11 cellular contexts compared by ENCODE assay signal in genomic region chr22:24996420-24996952, GRCh38. TPM values are rescaled to one million over a fixed set of nuclear protein-coding genes. Genes with fewer than 3 reads are reported as not detected.
DNase-seq lines count a peak whose midpoint lies in the region; ATAC-seq, FAIRE-seq and TF ChIP-seq lines count a peak whose summit lies in the region.
"Had no signal": no experiment of that assay in that cellular context is flagged by ENCODE, and none has a peak within 500 bp of the region (broad histone marks: within the 10 kb centered on the region; RNA-seq: fewer than 3 reads in every experiment).

No MANE protein-coding gene starts in this region.

- CTCF ChIA-PET in activated CD8-positive, alpha-beta T cell treated with anti-CD3 and anti-CD28 coated beads for 36 hours (lab: Charles Lee) = interaction anchor here (0.7 to 1.2 kb wide), 2 partner anchors 52 to 53 kb away, joined by 3 to 4 read pairs; no protein-coding TSS in a partner anchor

- peak overlapping the region; percentile 63 for H3K4me2 ChIP-seq in hepatocyte

- TF ChIP-seq POLR2A in upper lobe of left lung (IDR thresholded peaks at IDR 0.05) = no peak

- no peaks in the 10 kb centered on the region for H3K9me3 ChIP-seq in hepatocyte (ENCODE audit: low read depth)
- no peaks in the 10 kb centered on the region for H3K9me3 ChIP-seq in upper lobe of left lung
- no peaks in the 10 kb centered on the region for H3K9me3 ChIP-seq in kidney (ENCODE audit: control insufficient read depth in 1 of 2, low read length in 2 of 2)

- H2AFZ ChIP-seq in hepatocyte = peak overlapping the region; percentile 10

- 11% methylated on average over 5 of the region's 5 CpGs for WGBS in hepatocyte (ENCODE audit: low lambda C conversion rate, missing lambda C conversion rate)
- WGBS in upper lobe of left lung, 2 donors = 35 to 55% methylated on average over 3 to 5 of the region's 5 CpGs

- H3K27me3 ChIP-seq in hepatocyte (no peaks in the 10 kb centered on the region), upper lobe of left lung (no peaks in the 10 kb centered on the region)

- TF ChIP-seq CTCF in hepatocyte (IDR thresholded peaks at IDR 0.05; ENCODE audit: poor library complexity) (no peak), upper lobe of left lung (IDR thresholded peaks at IDR 0.05) (no peak), kidney (IDR thresholded peaks at IDR 0.05; ENCODE audit: borderline replicate concordance, extremely low read depth, insufficient read depth) (no peak)
- TF ChIP-seq CTCF in activated CD8-positive, alpha-beta T cell treated with anti-CD3 and anti-CD28 coated beads for 36 hours (IDR thresholded peaks at IDR 0.05) = no peak

- peak; percentile 48 to 55 for ATAC-seq in upper lobe of left lung (ENCODE audit: low FRiP score in 2 of 2)
- no peak for ATAC-seq in activated CD8-positive, alpha-beta T cell treated with anti-CD3 and anti-CD28 coated beads for 36 hours

- peaks cover 15% of the 10 kb centered on the region for H3K4me1 ChIP-seq in hepatocyte (ENCODE audit: insufficient read depth)
- peaks cover 10 to 25% (median 13%) of the 10 kb centered on the region in 4 donors for H3K4me1 ChIP-seq in upper lobe of left lung
- H3K4me1 ChIP-seq in kidney (ENCODE audit: control insufficient read depth in 1 of 2, insufficient read depth in 1 of 2, low read depth in 1 of 2, low read length in 2 of 2) = peaks cover 0 to 3% of the 10 kb centered on the region in 2 donors

- no peak overlapping the region for H3K9ac ChIP-seq in kidney (ENCODE audit: low read length in 2 of 2)

- TF ChIP-seq EP300 in upper lobe of left lung (IDR thresholded peaks at IDR 0.05) = peak in 1 of 4 donors; percentile 28

- intact Hi-C loops in kidney (cut with DNase I) = no loop called here
- intact Hi-C loops in activated CD8-positive, alpha-beta T cell treated with anti-CD3 and anti-CD28 coated beads for 36 hours (cut with micrococcal nuclease) = no loop called here

- peaks cover 43% of the 10 kb centered on the region for H3K79me2 ChIP-seq in hepatocyte

- H3K27me3 Mint-ChIP-seq in activated CD8-positive, alpha-beta T cell treated with anti-CD3 and anti-CD28 coated beads for 36 hours = peaks cover 6% of the 10 kb centered on the region

- H3K4me3 ChIP-seq in hepatocyte (no peak overlapping the region), upper lobe of left lung (no peak overlapping the region), kidney (ENCODE audit: low read length in 2 of 2) (no peak overlapping the region)

- H3K4me1 Mint-ChIP-seq in activated CD8-positive, alpha-beta T cell treated with anti-CD3 and anti-CD28 coated beads for 36 hours (ENCODE audit: low read depth) = peaks cover 9% of the 10 kb centered on the region
- H3K4me1 Mint-ChIP-seq: activated B cell treated with CpG ODN at 0.5 μM for 24 hours had no signal

- no peaks in the 10 kb centered on the region for H3K9me3 Mint-ChIP-seq in activated CD8-positive, alpha-beta T cell treated with anti-CD3 and anti-CD28 coated beads for 36 hours
- H3K9me3 Mint-ChIP-seq: activated B cell treated with CpG ODN at 0.5 μM for 24 hours had no signal

- H3K4me3 Mint-ChIP-seq in activated CD8-positive, alpha-beta T cell treated with anti-CD3 and anti-CD28 coated beads for 36 hours = no peak overlapping the region
- H3K4me3 Mint-ChIP-seq: activated B cell treated with CpG ODN at 0.5 μM for 24 hours had no signal

- H3K36me3 ChIP-seq in hepatocyte (replicated peaks; ENCODE audit: insufficient read depth, low read depth) = no peaks in the 10 kb centered on the region
- no peaks in the 10 kb centered on the region for H3K36me3 ChIP-seq in upper lobe of left lung
- no peaks in the 10 kb centered on the region for H3K36me3 ChIP-seq in kidney (ENCODE audit: control insufficient read depth in 1 of 2, insufficient read depth in 2 of 2, low read length in 2 of 2)

- H3K36me3 Mint-ChIP-seq in activated CD8-positive, alpha-beta T cell treated with anti-CD3 and anti-CD28 coated beads for 36 hours (ENCODE audit: low read depth) = no peaks in the 10 kb centered on the region

- peaks cover 9% of the 10 kb centered on the region for H4K20me1 ChIP-seq in hepatocyte (ENCODE audit: insufficient read depth, poor library complexity, severe bottlenecking)

- FAIRE-seq in kidney (lab: Jason Lieb, UNC) = no peak

- H3K9me2 ChIP-seq in hepatocyte (replicated peaks; ENCODE audit: insufficient read depth) = no peaks in the 10 kb centered on the region

- POLR2A ChIA-PET in activated CD8-positive, alpha-beta T cell treated with anti-CD3 and anti-CD28 coated beads for 36 hours (lab: Charles Lee) = no interaction called here

- no peak overlapping the region for H3K27ac Mint-ChIP-seq in activated CD8-positive, alpha-beta T cell treated with anti-CD3 and anti-CD28 coated beads for 36 hours
- H3K27ac Mint-ChIP-seq: activated B cell treated with CpG ODN at 0.5 μM for 24 hours had no signal

- peak overlapping the region; percentile 51 for H3K27ac ChIP-seq in hepatocyte
- peak overlapping the region; percentile 50 to 80 (median 66) for H3K27ac ChIP-seq in upper lobe of left lung
- H3K27ac ChIP-seq in kidney (ENCODE audit: low read depth in 2 of 2, low read length in 2 of 2) = peak overlapping the region in 1 of 2 donors; percentile 72

- DNase-seq in SHP77 (lab: John Stamatoyannopoulos, UW) (peak; percentile 45 to 50), SHP77 treated with DMSO at 0.1 percent for 48 hours (lab: John Stamatoyannopoulos, UW) (no peak), SW 1271 (lab: John Stamatoyannopoulos, UW) (peak; percentile 28 to 81), hepatocyte (ENCODE audit: low spot score) (peak; percentile 53), upper lobe of left lung (no peak), DMS114 treated with DMSO at 0.1 percent for 48 hours (lab: John Stamatoyannopoulos, UW; ENCODE audit: unreplicated experiment) (no peak), kidney (no peak)
- no peak for DNase-seq in activated CD8-positive, alpha-beta T cell treated with anti-CD3 and anti-CD28 coated beads for 36 hours
- DNase-seq: activated B cell treated with CpG ODN at 0.5 μM for 24 hours had no signal

RNA-seq across cellular contexts. Expression of gene KIAA1671, which starts 44.0 kb away (rescaled TPM):
- total RNA-seq in hepatocyte (24.1 and 26.5 TPM in 2 replicates), upper lobe of left lung (10 to 100 TPM; 30.9 to 57.7 (median 42.1) TPM), kidney (65.2 TPM)
- polyA plus RNA-seq in hepatocyte (7.0 and 8.1 TPM in 2 replicates), kidney (ENCODE audit: insufficient read depth, low read depth, low replicate concordance) (7.3 TPM)
- 1 to 10 TPM; 6.5 to 6.8 TPM for total RNA-seq in activated CD8-positive, alpha-beta T cell treated with anti-CD3 and anti-CD28 coated beads for 36 hours

RNA-seq across cellular contexts. Expression of gene LHFPL7, which starts 50.0 kb away (rescaled TPM):
- not detected in 2 replicates for total RNA-seq in hepatocyte
- not detected in 2 replicates for polyA plus RNA-seq in hepatocyte
- not detected for total RNA-seq in upper lobe of left lung
- not detected for total RNA-seq in kidney
- not detected for polyA plus RNA-seq in kidney (ENCODE audit: insufficient read depth, low read depth, low replicate concordance)
- total RNA-seq in activated CD8-positive, alpha-beta T cell treated with anti-CD3 and anti-CD28 coated beads for 36 hours = not detected
- total RNA-seq: activated B cell treated with CpG ODN at 0.5 μM for 24 hours, epithelial cell of proximal tubule had no signal
- polyA plus RNA-seq: BJ had no signal

Comparison
In these comparisons a context has a peak if more than half of its experiments do, and no peak if none do; other contexts are left out.
1. DNase-seq: peak in SHP77 (2 of 2), SW 1271 (2 of 2) and hepatocyte (single experiment); none in SHP77 treated with DMSO at 0.1 percent for 48 hours (single experiment), upper lobe of left lung (0 of 2), DMS114 treated with DMSO at 0.1 percent for 48 hours (single experiment), kidney (single experiment) and activated CD8-positive, alpha-beta T cell treated with anti-CD3 and anti-CD28 coated beads for 36 hours (single experiment).